ENCODE assay signal across 10 cellular contexts in genomic region chr15:91965501-91966180, GRCh38.
A peak's percentile ranks its signal among the peaks of the same experiment; 100 is the strongest.
DNase-seq lines count a peak whose midpoint lies in the region; ATAC-seq and TF ChIP-seq lines count a peak whose summit lies in the region.
"Had no signal": no experiment of that assay in that cellular context is flagged by ENCODE, and none has a peak within 500 bp of the region (broad histone marks: within the 10 kb centered on the region; RNA-seq: fewer than 3 reads in every experiment).

No MANE protein-coding gene starts in this region.

- H3K4me2 ChIP-seq in SK-N-SH, result peak overlapping the region; percentile 76
- H3K4me2 ChIP-seq: KMS-11 had no signal

- H3K9me2 ChIP-seq in SK-N-SH, result no peaks in the 10 kb centered on the region

- H3K4me1 ChIP-seq in SK-N-SH (ENCODE audit: control insufficient read depth in 1 of 2, insufficient read depth in 2 of 2, low read depth in 1 of 2, low read length in 1 of 2), result peaks cover 0 to 21% of the 10 kb centered on the region in 2 experiments
- H3K4me1 ChIP-seq in thyroid gland, result peaks cover 18 to 43% of the 10 kb centered on the region in 2 donors

- no peaks in the 10 kb centered on the region for H4K20me1 ChIP-seq in SK-N-SH (ENCODE audit: insufficient read depth)

- peaks cover 29% of the 10 kb centered on the region; the same call in 1 of the 2 replicates for H3K79me2 ChIP-seq in SK-N-SH (ENCODE audit: insufficient read depth)

- POLR2A ChIA-PET in SK-N-SH (lab: Yijun Ruan, JAX), result no interaction called here

- WGBS in SK-N-SH (ENCODE audit: low lambda C conversion rate), result 4% methylated on average over 8 of the region's 8 CpGs
- WGBS in thyroid gland, 2 donors, result 64 to 77% methylated on average over 8 of the region's 8 CpGs

- intact Hi-C loops in thyroid gland (cut with DNase I), result no loop called here

- CTCF ChIA-PET in SK-N-SH (lab: Yijun Ruan, JAX), result no interaction called here

- H3K36me3 ChIP-seq in SK-N-SH (replicated peaks in 1 of 2; ENCODE audit: control insufficient read depth in 1 of 2, insufficient read depth in 2 of 2, low read length in 1 of 2), result no peaks in the 10 kb centered on the region
- no peaks in the 10 kb centered on the region for H3K36me3 ChIP-seq in thyroid gland

- H3K27ac ChIP-seq in SK-N-SH (ENCODE audit: low read depth in 2 of 2, low read length in 1 of 2) (peak overlapping the region; percentile 53 to 89; a peak in 3 of 4 replicates), thyroid gland (no peak overlapping the region)
- H3K27ac ChIP-seq: KMS-11 had no signal

- peak overlapping the region; percentile 1 to 33; a peak in 3 of 4 replicates for H3K4me3 ChIP-seq in SK-N-SH (ENCODE audit: low read depth in 2 of 2, low read length in 1 of 2)
- no peak overlapping the region for H3K4me3 ChIP-seq in thyroid gland (replicated peaks in 1 of 3)
- H3K4me3 ChIP-seq: GM12878 had no signal

- H2AFZ ChIP-seq in SK-N-SH (ENCODE audit: low read depth), result 0 out of 2 replicates have a peak overlapping the region, but pooled peaks have one; percentile 56

- H3F3A ChIP-seq in SK-N-SH (replicated peaks; ENCODE audit: insufficient read depth), result peaks cover 26% of the 10 kb centered on the region

- no peak for ATAC-seq in HG03521 (IDR thresholded peaks at IDR 0.05; ENCODE audit: unreplicated experiment)
- ATAC-seq: GM12878 had no signal

- H3K9ac ChIP-seq in SK-N-SH, result peak overlapping the region; percentile 50; the same call in 1 of the 2 replicates
- H3K9ac ChIP-seq: KMS-11 had no signal

- TF ChIP-seq CTCF in SK-N-SH (IDR thresholded peaks at IDR 0.05) (no peak), thyroid gland (IDR thresholded peaks at IDR 0.05) (no peak)

- DNase-seq in NCI-H2107 treated with DMSO at 0.1 percent for 48 hours (lab: John Stamatoyannopoulos, UW; ENCODE audit: unreplicated experiment), result peak; percentile 19
- DNase-seq in NCI-H2107 (lab: John Stamatoyannopoulos, UW), result no peak
- no peak for DNase-seq in SK-N-SH
- peak; percentile 81 for DNase-seq in fibroblast of peridontal ligament (ENCODE audit: extremely low read depth)
- peak; percentile 33 to 39 for DNase-seq in thyroid gland
- no peak for DNase-seq in stimulated activated CD4-positive, alpha-beta T cell treated with anti-CD3 and anti-CD28 coated beads, Interleukin-4, amount 100 ng/mL, for 1 hour
- DNase-seq in SHP77 (lab: John Stamatoyannopoulos, UW), result no peak

- no peak for TF ChIP-seq RAD21 in SK-N-SH (IDR thresholded peaks at IDR 0.05; ENCODE audit: low read length)

- TF ChIP-seq EP300 in SK-N-SH (IDR thresholded peaks at IDR 0.05; ENCODE audit: borderline replicate concordance in 1 of 2, low read depth in 1 of 2, low read length in 1 of 2), result peak in 1 of 2 experiments; percentile 62; a peak in 1 of 4 replicates

- H3K9me3 ChIP-seq in SK-N-SH (no peaks in the 10 kb centered on the region), thyroid gland (no peaks in the 10 kb centered on the region)

- TF ChIP-seq POLR2A in thyroid gland (IDR thresholded peaks at IDR 0.05), result no peak

- H3K27me3 ChIP-seq in SK-N-SH (ENCODE audit: insufficient read depth), result no peaks in the 10 kb centered on the region
- H3K27me3 ChIP-seq in thyroid gland, result no peaks in the 10 kb centered on the region

TF ChIP-seq in SK-N-SH, 30 proteins besides CTCF, POLR2A, EP300 and RAD21 (continues in another document):
- no peak for TF ChIP-seq NRF1 (IDR thresholded peaks at IDR 0.05; ENCODE audit: low read depth, low read length)
- no peak for TF ChIP-seq CHD2 (IDR thresholded peaks at IDR 0.05; ENCODE audit: low read length, partially characterized antibody)
- TF ChIP-seq RCOR1 (IDR thresholded peaks at IDR 0.05; ENCODE audit: low read length), result no peak
- TF ChIP-seq FOSL2 (IDR thresholded peaks at IDR 0.05; ENCODE audit: borderline replicate concordance, low read depth), result peak; percentile 96
- no peak for TF ChIP-seq IRF3 (IDR thresholded peaks at IDR 0.05; ENCODE audit: low read depth, low read length)
- no peak for TF ChIP-seq ZBTB33 (IDR thresholded peaks at IDR 0.05; ENCODE audit: borderline replicate concordance, low read depth)
- TF ChIP-seq GABPA (IDR thresholded peaks at IDR 0.05; ENCODE audit: low read depth), result no peak
- no peak for TF ChIP-seq USF2 (IDR thresholded peaks at IDR 0.05; ENCODE audit: borderline replicate concordance, low read depth, low read length)
- no peak for TF ChIP-seq SIN3A (IDR thresholded peaks at IDR 0.05; ENCODE audit: borderline replicate concordance, low read depth, low read length)
- peak; percentile 29; the same call in 1 of the 2 replicates for TF ChIP-seq MAX (IDR thresholded peaks at IDR 0.05; ENCODE audit: low read depth)
- TF ChIP-seq POLR2AphosphoS5 (IDR thresholded peaks at IDR 0.05; ENCODE audit: low read depth, low read length), result peak; percentile 35; the same call in 1 of the 2 replicates
- TF ChIP-seq TCF12 (IDR thresholded peaks at IDR 0.05), result peak; percentile 78
- peak; percentile 15; the same call in 1 of the 2 replicates for TF ChIP-seq MEF2A (IDR thresholded peaks at IDR 0.05; ENCODE audit: borderline replicate concordance, low read depth)
- TF ChIP-seq NFIC (IDR thresholded peaks at IDR 0.05; ENCODE audit: borderline replicate concordance), result peak; percentile 91
- no peak for TF ChIP-seq FOXM1 (IDR thresholded peaks at IDR 0.05; ENCODE audit: low read depth)
- TF ChIP-seq TAF1 (IDR thresholded peaks at IDR 0.05; ENCODE audit: borderline replicate concordance, low read depth, low read length), result no peak
- no peak for TF ChIP-seq MXI1 (IDR thresholded peaks at IDR 0.05; ENCODE audit: low read depth, low read length)
- TF ChIP-seq TEAD4 (IDR thresholded peaks at IDR 0.05; ENCODE audit: borderline replicate concordance, insufficient read depth), result no peak
- peak; percentile 83 for TF ChIP-seq PBX3 (IDR thresholded peaks at IDR 0.05)
- no peak for TF ChIP-seq RFX5 (IDR thresholded peaks at IDR 0.05; ENCODE audit: low read length)
- peak; percentile 90 for TF ChIP-seq JUND (IDR thresholded peaks at IDR 0.05)
- no peak for TF ChIP-seq GATA2 (CRISPR knock-in tag; IDR thresholded peaks at IDR 0.05)
- no peak for TF ChIP-seq FOXJ3 (CRISPR knock-in tag; IDR thresholded peaks at IDR 0.05)
- no peak; the same call in 1 of the 2 replicates for TF ChIP-seq RXRA (IDR thresholded peaks at IDR 0.05; ENCODE audit: borderline replicate concordance, low read depth)
- no peak for TF ChIP-seq YY1 (IDR thresholded peaks at IDR 0.05; ENCODE audit: low read depth)

Comparison
In these comparisons a context has a peak if more than half of its experiments do, and no peak if none do; other contexts are left out.
1. DNase-seq: peak in NCI-H2107 treated with DMSO at 0.1 percent for 48 hours (single experiment), fibroblast of peridontal ligament (single experiment) and thyroid gland (2 of 2); none in NCI-H2107 (single experiment), SK-N-SH (single experiment), stimulated activated CD4-positive, alpha-beta T cell treated with anti-CD3 and anti-CD28 coated beads, Interleukin-4, amount 100 ng/mL, for 1 hour (single experiment) and SHP77 (0 of 2).
2. H3K27ac ChIP-seq: peak in SK-N-SH (2 of 2); none in thyroid gland (0 of 3).
3. H3K4me3 ChIP-seq: peak in SK-N-SH (2 of 2); none in thyroid gland (0 of 3).